Comparison of ENCODE assay signal across 8 cellular contexts in the genomic region with DNA sequence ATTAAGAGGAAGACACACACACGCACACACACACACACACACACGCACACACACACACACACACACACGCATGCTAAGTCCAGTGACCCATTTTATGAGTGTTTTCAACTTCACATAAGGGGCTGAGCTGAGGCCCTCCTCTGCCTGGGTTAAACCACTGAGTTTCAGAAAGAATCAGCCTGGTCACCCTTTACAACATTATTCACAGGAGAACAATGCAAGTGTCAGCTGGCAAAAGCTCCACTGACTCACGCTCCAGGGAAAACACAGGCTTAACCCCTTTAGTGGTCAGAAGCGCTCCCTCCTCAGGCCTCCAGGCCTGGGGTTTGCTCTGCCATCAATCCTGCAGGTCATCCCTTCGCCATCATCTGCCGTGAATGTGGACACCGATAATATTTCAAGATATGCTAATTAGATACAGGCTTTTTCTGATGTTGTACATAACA. TPM values are rescaled to one million over a fixed set of nuclear protein-coding genes. Genes with fewer than 3 reads are reported as not detected.
DNase-seq lines count a peak whose midpoint lies in the region; ATAC-seq, FAIRE-seq and TF ChIP-seq lines count a peak whose summit lies in the region.

No MANE protein-coding gene starts in this region.

- no peaks in the 10 kb centered on the region for H3K9me3 ChIP-seq in thoracic aorta

- peak; percentile 65 for FAIRE-seq in HTR-8/SVneo (lab: Jason Lieb, UNC)

- peak overlapping the region; percentile 62 to 76 for H3K27ac ChIP-seq in thoracic aorta

- ATAC-seq in thoracic aorta (ENCODE audit: insufficient number of reproducible peaks, low FRiP score, low read depth) = peak; percentile 95

- DNase-seq in HTR-8/SVneo (ENCODE audit: insufficient read length, low spot score) = peak; percentile 91
- peak; percentile 97 for DNase-seq in dedifferentiated amniotic fluid mesenchymal stem cell (ENCODE audit: extremely low spot score)
- DNase-seq in lung microvascular endothelial cell (ENCODE audit: low read depth in 2 of 2) = peak; percentile 92 to 98
- DNase-seq in thoracic aorta (ENCODE audit: low spot score) = peak; percentile 69
- DNase-seq in NCI-H345 (lab: John Stamatoyannopoulos, UW) = no peak
- DNase-seq in NCI-H2227 (lab: John Stamatoyannopoulos, UW; ENCODE audit: unreplicated experiment) = no peak
- no peak for DNase-seq in stimulated activated naive CD4-positive, alpha-beta T cell (lab: John Stamatoyannopoulos, UW)
- no peak for DNase-seq in NCI-H187 (lab: John Stamatoyannopoulos, UW)

- peak; percentile 13 for TF ChIP-seq CTCF in thoracic aorta (IDR thresholded peaks at IDR 0.05)

- H3K4me1 ChIP-seq in thoracic aorta (ENCODE audit: control insufficient read depth in 1 of 2, low read depth in 2 of 2) = peaks cover 26 to 35% of the 10 kb centered on the region in 2 donors

- no peaks in the 10 kb centered on the region for H3K27me3 ChIP-seq in thoracic aorta (replicated peaks; ENCODE audit: insufficient read depth)

- peaks cover 27% of the 10 kb centered on the region for H3K36me3 ChIP-seq in thoracic aorta

- peak overlapping the region; percentile 18 for H3K4me3 ChIP-seq in thoracic aorta

RNA-seq across cellular contexts. Expression of gene ACOX3, which starts 46.9 kb away (rescaled TPM):
- total RNA-seq in lung microvascular endothelial cell (22.6 and 24.0 TPM in 2 replicates), thoracic aorta (10 to 100 TPM; 47.8 to 72.7 TPM)

RNA-seq across cellular contexts. Expression of gene TRMT44, which starts 47.0 kb away (rescaled TPM):
- total RNA-seq in lung microvascular endothelial cell (6.3 and 9.9 TPM in 2 replicates), thoracic aorta (10 to 100 TPM; 19.8 to 30.5 TPM)

Comparison
In these comparisons a context has a peak if more than half of its experiments do, and no peak if none do; other contexts are left out.
1. DNase-seq: peak in HTR-8/SVneo (single experiment), dedifferentiated amniotic fluid mesenchymal stem cell (single experiment), lung microvascular endothelial cell (2 of 2) and thoracic aorta (single experiment); none in NCI-H345 (single experiment), NCI-H2227 (single experiment), stimulated activated naive CD4-positive, alpha-beta T cell (0 of 6) and NCI-H187 (0 of 2).